27 cellular contexts compared by ENCODE assay signal in genomic region chr14:25444381-25444780, GRCh38.
"Had no signal": no experiment of that assay in that cellular context is flagged by ENCODE, and none has a peak within 500 bp of the region (broad histone marks: within the 10 kb centered on the region; RNA-seq: fewer than 3 reads in every experiment).

No MANE protein-coding gene starts in this region.

- H3K9me3 ChIP-seq: stomach, suprapubic skin, testis, thoracic aorta, thyroid gland, tibial artery, tibial nerve, transverse colon, upper lobe of left lung, upper lobe of right lung, uterus, vagina had no signal

- H3K36me3 ChIP-seq: stomach, suprapubic skin, thoracic aorta, thyroid gland, tibial artery, tibial nerve, transverse colon, upper lobe of left lung, upper lobe of right lung, uterus, vagina had no signal

- H3K4me1 ChIP-seq: stomach, suprapubic skin, testis, thyroid gland, tibial artery, tibial nerve, transverse colon, upper lobe of left lung, upper lobe of right lung, uterus, vagina had no signal

- DNase-seq: stimulated activated CD4-positive, alpha-beta T cell treated with anti-CD3 and anti-CD28 coated beads, Interleukin-2, amount 100 ng/mL, for 48 hours; stimulated activated CD4-positive, alpha-beta T cell treated with anti-CD3 and anti-CD28 coated beads, Interleukin-4, amount 100 ng/mL, for 1 hour; stimulated activated CD4-positive, alpha-beta T cell treated with anti-CD3 and anti-CD28 coated beads, Interleukin-4, amount 100 ng/mL, for 24 hours; stimulated activated CD4-positive, alpha-beta T cell treated with anti-CD3 and anti-CD28 coated beads, Interleukin-4, amount 100 ng/mL, for 4 hours; stimulated activated CD8-positive, alpha-beta memory T cell treated with anti-CD3 and anti-CD28 coated beads, Interleukin-4, amount 100 ng/mL, for 48 hours; stimulated activated naive B cell treated with anti-CD40 and anti-IgM and Interleukin-4, amounts not matched to agents 10 μg/mL and 1 μg/mL and 100 μg/mL, for 72 hours; stimulated activated naive CD4-positive, alpha-beta T cell; stimulated activated naive CD4-positive, alpha-beta T cell treated with Interleukin-2 at 50 U/mL for 16 hours; stimulated activated naive CD8-positive, alpha-beta T cell treated with anti-CD3 and anti-CD28 coated beads, Interleukin-15, amount 100 ng/mL, for 72 hours; stimulated activated naive CD8-positive, alpha-beta T cell treated with anti-CD3 and anti-CD28 coated beads, Interleukin-15, Interleukin-2, amounts not matched to agents 100 U/mL and 50 U/mL, for 24 hours; stomach; substantia nigra; testis; thyroid gland; tibial artery; transverse colon; trophoblast cell; upper lobe of left lung; upper lobe of right lung; uterus had no signal

- H3K4me3 ChIP-seq: stomach, suprapubic skin, testis, thoracic aorta, thyroid gland, tibial artery, tibial nerve, transverse colon, upper lobe of left lung, upper lobe of right lung, uterus, vagina had no signal

- FAIRE-seq: urothelium cell line had no signal

- H3K27me3 ChIP-seq: stomach, suprapubic skin, testis, thyroid gland, tibial artery, tibial nerve, transverse colon, upper lobe of left lung, upper lobe of right lung, uterus, vagina had no signal

- H3K27ac ChIP-seq: stomach, suprapubic skin, testis, thoracic aorta, thyroid gland, tibial artery, tibial nerve, transverse colon, upper lobe of left lung, upper lobe of right lung, uterus, vagina had no signal

- ATAC-seq: stimulated activated effector memory CD8-positive, alpha-beta T cell treated with anti-CD3 and anti-CD28 coated beads, Interleukin-12 subunit alpha, Interleukin-12 subunit beta, amount 100 ng/mL, for 72 hours; stimulated activated memory B cell treated with anti-CD40 and anti-IgM and Interleukin-4, amounts not matched to agents 10 μg/mL and 1 μg/mL and 100 μg/mL, for 72 hours; stimulated activated naive B cell treated with anti-CD40 and anti-IgM and Interleukin-4, amounts not matched to agents 10 μg/mL and 1 μg/mL and 100 μg/mL, for 72 hours; stimulated activated naive CD8-positive, alpha-beta T cell treated with anti-CD3 and anti-CD28 coated beads, Interleukin-15, amount 100 ng/mL, for 72 hours; stimulated activated naive CD8-positive, alpha-beta T cell treated with anti-CD3 and anti-CD28 coated beads, Interleukin-15, Interleukin-2, amounts not matched to agents 100 U/mL and 50 U/mL, for 24 hours; upper lobe of right lung had no signal
